In the genomic region with DNA sequence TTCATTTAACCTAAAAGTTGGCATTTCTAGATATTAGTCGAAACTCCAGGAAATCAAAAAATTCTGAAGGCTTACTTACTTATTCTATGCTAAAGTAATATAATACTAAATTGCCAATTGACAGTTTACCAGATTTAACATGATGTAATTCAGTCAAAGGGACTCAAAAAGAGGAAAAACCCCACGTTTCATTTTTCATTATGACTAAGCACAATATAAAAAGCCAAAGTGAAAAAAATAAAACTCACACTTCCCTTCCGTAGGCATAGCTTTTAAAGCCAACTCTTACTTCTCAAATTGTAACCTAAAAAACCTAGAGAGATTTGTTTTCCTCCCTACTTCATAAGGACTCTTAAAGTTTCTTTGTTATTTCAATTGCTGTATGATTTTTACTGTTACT, we compare ENCODE assay signal across 9 cellular contexts.
DNase-seq lines count a peak whose midpoint lies in the region; ATAC-seq and TF ChIP-seq lines count a peak whose summit lies in the region.
"Had no signal": no experiment of that assay in that cellular context is flagged by ENCODE, and none has a peak within 500 bp of the region (broad histone marks: within the 10 kb centered on the region; RNA-seq: fewer than 3 reads in every experiment).

No MANE protein-coding gene starts in this region.

- no peak for TF ChIP-seq POLR2A in vagina (IDR thresholded peaks at IDR 0.05)

- no peak for TF ChIP-seq CTCF in vagina (IDR thresholded peaks at IDR 0.05)

- peak overlapping the region; percentile 50 for H3K4me3 Mint-ChIP-seq in activated naive CD4-positive, alpha-beta T cell treated with anti-CD3 and anti-CD28 coated beads, Interleukin-2, amount 50 U/mL, for 24 hours
- H3K4me3 Mint-ChIP-seq: dendritic cell treated with granulocyte-macrophage colony-stimulating factor and Interleukin-4, amounts not matched to agents 40 ng/mL and 50 ng/mL, for 4 days had no signal

- H3K9me3 Mint-ChIP-seq in activated naive CD4-positive, alpha-beta T cell treated with anti-CD3 and anti-CD28 coated beads, Interleukin-2, amount 50 U/mL, for 24 hours, result peaks cover 3% of the 10 kb centered on the region
- no peaks in the 10 kb centered on the region for H3K9me3 Mint-ChIP-seq in activated naive CD4-positive, alpha-beta T cell treated with anti-CD3 and anti-CD28 coated beads, Interleukin-2, amount 50 U/mL, for 72 hours
- H3K9me3 Mint-ChIP-seq: dendritic cell treated with granulocyte-macrophage colony-stimulating factor and Interleukin-4, amounts not matched to agents 40 ng/mL and 50 ng/mL, for 4 days had no signal

- H3K36me3 Mint-ChIP-seq in activated naive CD4-positive, alpha-beta T cell treated with anti-CD3 and anti-CD28 coated beads, Interleukin-2, amount 50 U/mL, for 24 hours, result peaks cover 35% of the 10 kb centered on the region
- H3K36me3 Mint-ChIP-seq in activated naive CD4-positive, alpha-beta T cell treated with anti-CD3 and anti-CD28 coated beads, Interleukin-2, amount 50 U/mL, for 72 hours, result peaks cover 16 to 53% of the 10 kb centered on the region in 2 donors

- H3K36me3 ChIP-seq in vagina, result no peaks in the 10 kb centered on the region

- peaks cover 48% of the 10 kb centered on the region for H3K4me1 Mint-ChIP-seq in activated naive CD4-positive, alpha-beta T cell treated with anti-CD3 and anti-CD28 coated beads, Interleukin-2, amount 50 U/mL, for 24 hours

- H3K4me1 ChIP-seq in vagina, result no peaks in the 10 kb centered on the region

- intact Hi-C loops in vagina (cut with DNase I), result no loop called here

- peak; percentile 74 for ATAC-seq in HG03097 (IDR thresholded peaks at IDR 0.05; ENCODE audit: low FRiP score, unreplicated experiment)
- peak; percentile 73 to 77 for ATAC-seq in activated naive CD4-positive, alpha-beta T cell treated with anti-CD3 and anti-CD28 coated beads, Interleukin-2, amount 50 U/mL, for 72 hours

- no peak overlapping the region for H3K4me3 ChIP-seq in vagina

- no peaks in the 10 kb centered on the region for H3K27me3 Mint-ChIP-seq in activated naive CD4-positive, alpha-beta T cell treated with anti-CD3 and anti-CD28 coated beads, Interleukin-2, amount 50 U/mL, for 24 hours
- H3K27me3 Mint-ChIP-seq: dendritic cell treated with granulocyte-macrophage colony-stimulating factor and Interleukin-4, amounts not matched to agents 40 ng/mL and 50 ng/mL, for 4 days had no signal

- H3K9me3 ChIP-seq in vagina, result no peaks in the 10 kb centered on the region

- DNase-seq in activated naive CD4-positive, alpha-beta T cell (lab: John Stamatoyannopoulos, UW), result no peak
- no peak for DNase-seq in activated naive CD4-positive, alpha-beta T cell treated with anti-CD3 and anti-CD28 coated beads, Interleukin-2, amount 50 U/mL, for 72 hours (ENCODE audit: low spot score in 2 of 2)
- DNase-seq in vagina (ENCODE audit: extremely low spot score in 2 of 2) (no peak), middle frontal gyrus (ENCODE audit: extremely low spot score, low spot score) (no peak), NCI-H748 (lab: John Stamatoyannopoulos, UW; ENCODE audit: unreplicated experiment) (no peak)
- DNase-seq in stimulated activated naive CD4-positive, alpha-beta T cell treated with Interleukin-2 at 50 U/mL for 16 hours (lab: John Stamatoyannopoulos, UW), result no peak

- H3K27ac Mint-ChIP-seq in activated naive CD4-positive, alpha-beta T cell treated with anti-CD3 and anti-CD28 coated beads, Interleukin-2, amount 50 U/mL, for 24 hours, result peak overlapping the region; percentile 68
- H3K27ac Mint-ChIP-seq in activated naive CD4-positive, alpha-beta T cell treated with anti-CD3 and anti-CD28 coated beads, Interleukin-2, amount 50 U/mL, for 72 hours, result peak overlapping the region in 1 of 2 donors; percentile 77
- H3K27ac Mint-ChIP-seq: dendritic cell treated with granulocyte-macrophage colony-stimulating factor and Interleukin-4, amounts not matched to agents 40 ng/mL and 50 ng/mL, for 4 days had no signal

- no peak overlapping the region for H3K27ac ChIP-seq in vagina

- no peaks in the 10 kb centered on the region for H3K27me3 ChIP-seq in vagina
